Comparison of ENCODE assay signal across 8 cellular contexts in the genomic region with DNA sequence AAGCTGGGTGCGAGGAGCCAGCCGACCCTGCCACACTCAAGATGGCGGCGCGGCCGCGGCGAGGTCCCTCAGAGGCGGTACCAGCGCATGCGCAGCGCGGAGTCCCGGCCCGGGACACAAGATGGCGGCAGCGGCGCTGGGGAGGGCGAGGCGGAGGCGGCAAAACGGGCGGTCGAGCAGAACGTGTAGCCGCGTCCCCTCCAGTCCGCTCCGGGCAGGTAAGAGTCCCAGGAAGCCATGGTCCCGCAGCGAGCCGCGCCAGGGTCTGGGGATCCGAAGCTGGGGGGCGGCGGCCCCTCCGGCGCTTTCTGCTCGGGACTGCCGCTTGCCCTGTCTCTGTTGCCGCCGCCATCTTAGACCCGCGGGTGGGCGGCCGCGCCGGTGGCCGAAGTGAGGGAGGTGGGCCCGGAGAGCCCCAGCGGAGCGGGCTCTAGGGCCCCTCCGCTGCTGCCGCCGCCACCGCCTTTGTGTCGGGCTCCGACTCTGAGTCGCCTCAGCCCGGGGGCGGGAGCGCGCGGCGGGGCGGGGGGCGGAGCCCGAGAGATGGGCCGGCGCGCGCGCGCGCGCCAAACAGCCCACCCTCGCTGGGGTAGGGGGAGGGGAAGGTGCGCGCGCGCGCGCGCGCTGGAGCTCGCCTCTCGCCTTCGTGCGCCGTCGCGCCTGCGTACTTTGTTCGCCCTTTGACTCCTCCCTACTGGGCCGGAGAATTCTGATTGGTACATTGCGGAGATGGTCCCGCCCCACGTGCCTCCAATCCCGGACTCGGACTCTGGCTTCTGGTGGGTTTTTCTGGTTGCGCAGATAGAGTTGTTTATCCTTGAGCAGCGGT. TPM values are rescaled to one million over a fixed set of nuclear protein-coding genes. Genes with fewer than 3 reads are reported as not detected.
DNase-seq lines count a peak whose midpoint lies in the region; ATAC-seq and TF ChIP-seq lines count a peak whose summit lies in the region.

A gene (plus strand): TSS at position 97 of the 829 bp plus-strand sequence. CDS start 4,317 bp downstream, outside the sequence.

- DNase-seq in HAP-1 (ENCODE audit: low spot score in 2 of 2) (peak; percentile 94 to 98), MG63 (peak; percentile 96), SHP77 (lab: John Stamatoyannopoulos, UW) (peak; percentile 94 to 95), fibroblast of peridontal ligament (ENCODE audit: extremely low read depth) (peak; percentile 97)
- DNase-seq in activated effector memory CD4-positive, alpha-beta T cell treated with Interleukin-2 at 50 U/mL for 16 hours, result peak; percentile 96
- DNase-seq in stimulated activated naive CD8-positive, alpha-beta T cell treated with anti-CD3 and anti-CD28 coated beads, Interleukin-15, Interleukin-2, amounts not matched to agents 100 U/mL and 50 U/mL, for 24 hours, result peak; percentile 99

- in situ Hi-C loops in HAP-1 (cut with MboI; ENCODE audit: low sequenced_read_pairs), result no loop called here

- H3K4me3 Mint-ChIP-seq in nephron, result peak within 1 kb of the TSS; percentile 99 to 100 (median 99)

- H3K27ac Mint-ChIP-seq in nephron, result peak within 1 kb of the TSS; percentile 99 to 100 (median 100)

- no peak for TF ChIP-seq CTCF in nephron (IDR thresholded peaks at IDR 0.05; ENCODE audit: unreplicated experiment in 3 of 3)

- H3K27me3 ChIP-seq in HAP-1 (ENCODE audit: low read depth) (no peaks in the 10 kb centered on the region), MG63 (no peaks in the 10 kb centered on the region)

- no peaks in the 10 kb centered on the region for H3K27me3 Mint-ChIP-seq in nephron (ENCODE audit: low read depth)

- peak; percentile 83 for ATAC-seq in stimulated activated naive CD8-positive, alpha-beta T cell treated with anti-CD3 and anti-CD28 coated beads, Interleukin-15, Interleukin-2, amounts not matched to agents 100 U/mL and 50 U/mL, for 24 hours

- H3K36me3 ChIP-seq in ES-I3 (ENCODE audit: insufficient read depth, low read length) (peaks cover 3% of the 10 kb centered on the region; the same call in 1 of the 2 replicates), HAP-1 (replicated peaks) (peaks cover 29% of the 10 kb centered on the region), MG63 (peaks cover 36% of the 10 kb centered on the region)

- H3K9me3 Mint-ChIP-seq in nephron, result no peaks in the 10 kb centered on the region

- peaks cover 26% of the 10 kb centered on the region for H3K36me3 Mint-ChIP-seq in nephron (ENCODE audit: low read depth)

- peaks cover 19% of the 10 kb centered on the region for H3K4me1 Mint-ChIP-seq in nephron

- H3K4me3 ChIP-seq in HAP-1, result peak within 1 kb of the TSS; percentile 96
- peak within 1 kb of the TSS; percentile 98 for H3K4me3 ChIP-seq in MG63

- H3K9me3 ChIP-seq in ES-I3 (ENCODE audit: control insufficient read depth, insufficient read depth, low read length) (no peaks in the 10 kb centered on the region), HAP-1 (no peaks in the 10 kb centered on the region), MG63 (no peaks in the 10 kb centered on the region)

- H3K9ac ChIP-seq in ES-I3 (ENCODE audit: low read depth, low read length), result peak within 1 kb of the TSS; percentile 98

- H3K4me1 ChIP-seq in ES-I3 (ENCODE audit: insufficient read depth, low read length) (peaks cover 17% of the 10 kb centered on the region), HAP-1 (peaks cover 3% of the 10 kb centered on the region; the same call in 1 of the 2 replicates)

RNA-seq across cellular contexts. Expression of the gene that starts here (rescaled TPM):
- total RNA-seq in MG63 (2014; rRNA removed; shearing (Covaris generic); ENCODE audit: low replicate concordance), result 10.5 and 12.1 TPM in 2 replicates

Comparison
In these comparisons a context has a peak if more than half of its experiments do, and no peak if none do; other contexts are left out.
1. Peak in every context shown above with its lines: DNase-seq, ATAC-seq and H3K4me3 ChIP-seq.